ENCODE assay signal across 9 cellular contexts in the genomic region with DNA sequence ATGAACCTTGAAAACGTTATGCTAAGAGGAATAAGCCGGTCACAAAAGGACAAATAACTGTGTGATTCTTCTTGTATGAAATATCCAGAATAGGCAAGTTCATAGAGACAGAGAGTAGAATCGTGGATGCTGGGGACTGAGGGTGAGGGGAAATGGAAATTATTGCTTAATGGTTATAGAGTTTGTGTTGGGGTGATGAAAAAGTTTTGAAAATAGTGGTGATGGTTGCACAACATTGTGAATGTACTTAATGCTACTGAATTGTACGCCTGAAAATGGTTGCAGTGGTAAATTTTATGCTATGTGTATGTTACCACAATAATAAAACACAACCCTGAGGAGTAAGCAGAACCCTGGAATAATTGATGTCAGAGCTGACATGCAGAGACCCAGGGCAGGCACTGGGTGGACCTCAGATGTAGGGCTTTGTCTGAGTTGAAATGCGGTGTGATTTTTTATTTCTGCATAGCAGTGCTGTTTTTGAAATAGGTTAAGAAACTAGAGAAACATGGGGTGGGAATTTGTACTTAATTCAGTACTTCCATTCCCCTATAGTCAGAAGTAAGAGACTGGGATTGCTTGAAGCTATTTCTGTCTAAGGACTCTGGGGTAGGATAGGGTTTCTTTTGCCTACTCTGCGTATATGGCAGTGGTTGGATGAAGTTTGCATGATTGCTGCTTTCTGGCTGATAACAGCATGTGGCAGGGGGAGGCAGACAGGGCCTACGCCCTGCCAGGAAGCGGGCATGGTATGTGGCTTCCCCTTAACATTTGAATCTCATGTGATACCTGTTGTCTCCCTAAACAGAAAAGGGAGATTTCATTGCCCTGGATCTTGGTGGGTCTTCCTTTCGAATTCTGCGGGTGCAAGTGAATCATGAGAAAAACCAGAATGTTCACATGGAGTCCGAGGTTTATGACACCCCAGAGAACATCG. TPM values are rescaled to one million over a fixed set of nuclear protein-coding genes. Genes with fewer than 3 reads are reported as not detected.
DNase-seq lines count a peak whose midpoint lies in the region; ATAC-seq and TF ChIP-seq lines count a peak whose summit lies in the region.
"Had no signal": no experiment of that assay in that cellular context is flagged by ENCODE, and none has a peak within 500 bp of the region (broad histone marks: within the 10 kb centered on the region; RNA-seq: fewer than 3 reads in every experiment).

No MANE protein-coding gene starts in this region.

- ATAC-seq in GM23338 (no peak), RWPE2 (ENCODE audit: low read depth) (no peak), HG03571 (IDR thresholded peaks at IDR 0.05; ENCODE audit: unreplicated experiment) (no peak)

- H3K27me3 ChIP-seq in GM23338 (ENCODE audit: insufficient read depth) (no peaks in the 10 kb centered on the region), RWPE2 (ENCODE audit: insufficient read depth, poor library complexity, severe bottlenecking) (no peaks in the 10 kb centered on the region), breast epithelium (no peaks in the 10 kb centered on the region), rectal smooth muscle tissue (ENCODE audit: control insufficient read depth, insufficient read depth, low read length) (no peaks in the 10 kb centered on the region)

- H3K27me3 Mint-ChIP-seq in GM23338 (ENCODE audit: insufficient read depth, low read depth, poor library complexity), result peaks cover 4% of the 10 kb centered on the region

- H3K4me1 Mint-ChIP-seq in GM23338, result peaks cover 32% of the 10 kb centered on the region

- H3K36me3 ChIP-seq in GM23338 (ENCODE audit: insufficient read depth), result peaks cover 6% of the 10 kb centered on the region
- H3K36me3 ChIP-seq in RWPE2 (ENCODE audit: low read depth), result peaks cover 53% of the 10 kb centered on the region
- H3K36me3 ChIP-seq in breast epithelium, result no peaks in the 10 kb centered on the region
- H3K36me3 ChIP-seq in rectal smooth muscle tissue (ENCODE audit: control insufficient read depth, insufficient read depth, low read length), result no peaks in the 10 kb centered on the region
- no peaks in the 10 kb centered on the region for H3K36me3 ChIP-seq in OCI-LY7 (ENCODE audit: insufficient read depth, low read length)

- CTCF ChIA-PET in OCI-LY7 (lab: Charles Lee; ENCODE audit: unreplicated experiment), result no interaction called here

- no peaks in the 10 kb centered on the region for H3K9me3 Mint-ChIP-seq in GM23338

- BruUV-seq in OCI-LY7 (replicated peaks; lab: Mats Ljungman, UMichigan), result no TSS peak

- no peak overlapping the region for H3K4me3 Mint-ChIP-seq in GM23338

- no peak overlapping the region for H3K9ac ChIP-seq in rectal smooth muscle tissue (ENCODE audit: low read length)

- H3K79me2 ChIP-seq in GM23338 (replicated peaks; ENCODE audit: insufficient read depth) (peaks cover 91% of the 10 kb centered on the region), OCI-LY7 (ENCODE audit: insufficient read depth, low read depth, low read length) (no peaks in the 10 kb centered on the region)

- H3K9me2 ChIP-seq in GM23338 (ENCODE audit: insufficient read depth) (no peaks in the 10 kb centered on the region), OCI-LY7 (ENCODE audit: insufficient read depth, low read length) (no peaks in the 10 kb centered on the region)

- H3K4me2 ChIP-seq in GM23338 (no peak overlapping the region), OCI-LY7 (ENCODE audit: low read length) (no peak overlapping the region)

- peaks cover 25% of the 10 kb centered on the region for H3K36me3 Mint-ChIP-seq in GM23338 (ENCODE audit: low read depth)

- H4K20me1 ChIP-seq in GM23338 (replicated peaks; ENCODE audit: insufficient read depth), result peaks cover 15% of the 10 kb centered on the region
- no peaks in the 10 kb centered on the region for H4K20me1 ChIP-seq in OCI-LY7 (ENCODE audit: insufficient read depth, low read length)

- peaks cover 4% of the 10 kb centered on the region; the same call in 1 of the 2 replicates for H3F3A ChIP-seq in GM23338 (replicated peaks; ENCODE audit: low read depth)

- H2AFZ ChIP-seq in GM23338 (no peak overlapping the region), OCI-LY7 (ENCODE audit: low read length) (no peak overlapping the region)

- TF ChIP-seq CTCF in GM23338 (conservative IDR thresholded peaks at IDR 0.05; ENCODE audit: low read depth in 2 of 2) (no peak), RWPE2 (IDR thresholded peaks at IDR 0.05; ENCODE audit: poor library complexity, severe bottlenecking) (no peak), breast epithelium (IDR thresholded peaks at IDR 0.05) (no peak), OCI-LY7 (conservative IDR thresholded peaks at IDR 0.05; ENCODE audit: low read length) (no peak)

- H3K4me3 ChIP-seq in GM23338, result no peak overlapping the region
- no peak overlapping the region for H3K4me3 ChIP-seq in RWPE2 (ENCODE audit: severe bottlenecking)
- H3K4me3 ChIP-seq in breast epithelium, result no peak overlapping the region
- H3K4me3 ChIP-seq in rectal smooth muscle tissue (ENCODE audit: low read length), result no peak overlapping the region
- no peak overlapping the region for H3K4me3 ChIP-seq in OCI-LY7 (ENCODE audit: low read depth, low read length, poor library complexity, severe bottlenecking)

- peaks cover 25% of the 10 kb centered on the region for H3K4me1 ChIP-seq in GM23338 (ENCODE audit: insufficient read depth)
- peaks cover 52% of the 10 kb centered on the region for H3K4me1 ChIP-seq in RWPE2 (ENCODE audit: insufficient read depth, poor library complexity, severe bottlenecking)
- peaks cover 6 to 21% of the 10 kb centered on the region in 2 donors for H3K4me1 ChIP-seq in breast epithelium
- H3K4me1 ChIP-seq in rectal smooth muscle tissue (ENCODE audit: control insufficient read depth, insufficient read depth, low read length), result peaks cover 12% of the 10 kb centered on the region
- no peaks in the 10 kb centered on the region for H3K4me1 ChIP-seq in OCI-LY7 (ENCODE audit: insufficient read depth, low read length, poor library complexity, severe bottlenecking)

- DNase-seq in GM23338 (ENCODE audit: low spot score) (no peak), RWPE2 (ENCODE audit: low spot score) (no peak), breast epithelium (ENCODE audit: low spot score in 2 of 2) (no peak), OCI-LY7 (ENCODE audit: low spot score) (no peak), cerebellum (ENCODE audit: low spot score) (no peak)

- no peak for TF ChIP-seq POLR2A in breast epithelium (IDR thresholded peaks at IDR 0.05)

- peak overlapping the region; percentile 55; the same call in 1 of the 2 replicates for H3K27ac Mint-ChIP-seq in GM23338

- H3K9me3 ChIP-seq in RWPE2 (ENCODE audit: severe bottlenecking), result no peaks in the 10 kb centered on the region
- no peaks in the 10 kb centered on the region for H3K9me3 ChIP-seq in breast epithelium
- H3K9me3 ChIP-seq in OCI-LY7 (ENCODE audit: low read length), result no peaks in the 10 kb centered on the region

- POLR2A ChIA-PET in OCI-LY7 (lab: Charles Lee), result no interaction called here

- intact Hi-C loops in breast epithelium (cut with DNase I; ENCODE audit: low total_unique reads) (no loop called here), OCI-LY7 (cut with micrococcal nuclease; ENCODE audit: unreplicated experiment) (no loop called here)

- H3K27ac ChIP-seq in GM23338 (ENCODE audit: low read depth) (no peak overlapping the region; the same call in 1 of the 2 replicates), RWPE2 (ENCODE audit: poor library complexity, severe bottlenecking) (peak overlapping the region; percentile 69), breast epithelium (peak overlapping the region; percentile 64 to 81), rectal smooth muscle tissue (ENCODE audit: low read depth, low read length) (peak overlapping the region; percentile 2), OCI-LY7 (ENCODE audit: low read depth, low read length, poor library complexity, severe bottlenecking) (no peak overlapping the region)

TF ChIP-seq in GM23338, 12 proteins besides CTCF, POLR2A, EP300 and RAD21 (continues in another document):
- no peak for TF ChIP-seq EZH2phosphoT487 (IDR thresholded peaks at IDR 0.05; ENCODE audit: unreplicated experiment)

RNA-seq across cellular contexts. Expression of a gene that starts 57.4 kb away (rescaled TPM):
- 0.54 TPM in 1 of 2 replicates, not detected in the other for total RNA-seq in GM23338 (2014; rRNA removed; shearing (Covaris generic))
- polyA plus RNA-seq in GM23338 (2016; fragmentation: Nextera tagmentation; extraction: Ambion mirVana), result not detected in 2 replicates
- total RNA-seq in breast epithelium (1 to 10 TPM in 1 of 3 donors, under 1 TPM in 2; 0.66 to 3.2 (median 0.73) TPM), OCI-LY7 (2022) (not detected in 2 replicates), cerebellum (0.82 TPM)
- not detected in 2 replicates for total RNA-seq in OCI-LY7 (2014; rRNA removed; shearing (Covaris generic))
- total RNA-seq: H7; T-helper 2 cell treated with Interferon-gamma antibody and Interleukin-4, amounts not matched to agents 100 ng/mL and 5 ng/mL, for 36 hours had no signal

Comparison
In these comparisons a context has a peak if more than half of its experiments do, and no peak if none do; other contexts are left out.
1. H3K27ac ChIP-seq: peak in RWPE2 (single experiment), breast epithelium (2 of 2) and rectal smooth muscle tissue (single experiment); none in GM23338 (single experiment) and OCI-LY7 (single experiment).